In the genomic region with DNA sequence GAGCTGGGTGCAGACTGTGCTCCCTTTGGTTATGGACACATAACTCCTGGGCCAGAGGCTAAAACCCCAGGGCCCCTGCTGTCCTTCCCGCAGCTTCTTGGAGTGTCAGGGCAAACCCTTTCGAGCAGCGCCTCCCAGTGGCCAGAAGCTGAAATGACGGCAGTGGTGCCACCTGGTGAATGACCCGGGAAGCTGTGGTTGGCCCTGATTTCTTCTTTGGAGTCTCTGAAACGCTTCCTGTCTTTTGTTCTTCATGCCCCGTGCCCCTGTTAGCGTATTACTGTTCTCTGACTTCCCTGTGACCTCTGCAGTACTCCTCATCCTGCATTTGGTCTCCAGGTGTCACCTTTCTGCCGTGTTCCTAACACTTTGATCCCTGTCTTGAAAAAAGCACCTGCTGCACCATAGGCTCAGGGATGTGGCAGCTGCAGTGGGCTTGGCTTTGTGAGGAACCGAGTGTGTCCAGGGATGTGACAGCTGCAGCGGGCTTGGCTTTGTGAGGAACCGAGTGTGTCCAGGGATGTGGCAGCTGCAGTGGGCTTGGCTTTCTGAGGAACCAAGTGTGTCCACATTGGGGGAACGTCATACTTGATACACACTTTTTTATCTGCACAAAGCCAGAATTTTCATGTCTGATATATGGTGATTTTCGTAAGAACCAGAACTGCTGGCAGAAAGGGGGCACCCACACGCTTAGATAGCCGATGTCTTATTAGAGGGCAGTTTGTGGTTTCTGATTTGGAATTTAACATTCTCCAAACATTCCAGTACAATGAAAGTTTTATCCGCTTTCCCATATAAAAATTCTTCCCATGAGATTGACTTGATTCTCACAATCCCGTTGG, we compare ENCODE assay signal across 8 cellular contexts.
A peak's percentile ranks its signal among the peaks of the same experiment; 100 is the strongest.
DNase-seq lines count a peak whose midpoint lies in the region; ATAC-seq and TF ChIP-seq lines count a peak whose summit lies in the region.
"Not testable (repeated sequence)": the region's sequence is repeated elsewhere in the genome, so short reads cannot be mapped to it uniquely, and the experiment has no call there.

No MANE protein-coding gene starts in this region.

- not testable (repeated sequence) for H3K27me3 Mint-ChIP-seq in chondrocyte (ENCODE audit: low read depth); osteocyte (ENCODE audit: unreplicated experiment)

- TF ChIP-seq POLR2A in Peyer's patch (IDR thresholded peaks at IDR 0.05) = not testable (repeated sequence)

- not testable (repeated sequence) for H4K20me1 ChIP-seq in hepatocyte (ENCODE audit: insufficient read depth, poor library complexity, severe bottlenecking)

- H3K27ac ChIP-seq in Peyer's patch, hepatocyte, thoracic aorta: not testable (repeated sequence)

- H3K4me3 ChIP-seq in Jurkat, Clone E6-1 (ENCODE audit: low read length); Peyer's patch; hepatocyte; thoracic aorta: not testable (repeated sequence)

- H3K4me3 Mint-ChIP-seq in chondrocyte (ENCODE audit: unreplicated experiment); osteocyte (ENCODE audit: unreplicated experiment): not testable (repeated sequence)

- not testable (repeated sequence) for ATAC-seq in thoracic aorta (ENCODE audit: insufficient number of reproducible peaks, low FRiP score, low read depth)

- DNase-seq in COLO668 (lab: John Stamatoyannopoulos, UW; ENCODE audit: unreplicated experiment) = peak; percentile 50
- peak; percentile 52 for DNase-seq in Jurkat, Clone E6-1 (ENCODE audit: low read depth, low spot score)
- peak in 1 of 3 donors; percentile 52 for DNase-seq in Peyer's patch
- peak; percentile 25 for DNase-seq in activated CD8-positive, alpha-beta memory T cell treated with anti-CD3 and anti-CD28 coated beads, Interleukin-2, amount 50 U/mL, for 4 hours
- DNase-seq in chondrocyte (ENCODE audit: low spot score); hepatocyte (ENCODE audit: low spot score); osteocyte (ENCODE audit: extremely low spot score, unreplicated experiment); thoracic aorta (ENCODE audit: low spot score): not testable (repeated sequence)

- WGBS in hepatocyte (ENCODE audit: low lambda C conversion rate, missing lambda C conversion rate) = 54% methylated on average over 18 of the region's 18 CpGs

- H3K79me2 ChIP-seq in hepatocyte = not testable (repeated sequence)

- not testable (repeated sequence) for H3K27ac Mint-ChIP-seq in chondrocyte (ENCODE audit: unreplicated experiment); osteocyte (ENCODE audit: unreplicated experiment)

- H3K9me3 ChIP-seq in Peyer's patch; hepatocyte (ENCODE audit: low read depth); thoracic aorta: not testable (repeated sequence)

- TF ChIP-seq CTCF in Peyer's patch (IDR thresholded peaks at IDR 0.05) (peak in 5 of 6 experiments; percentile 13 to 84 (median 62)), chondrocyte (IDR thresholded peaks at IDR 0.05) (peak; percentile 83), hepatocyte (IDR thresholded peaks at IDR 0.05; ENCODE audit: poor library complexity) (peak; percentile 60), osteocyte (IDR thresholded peaks at IDR 0.05) (peak; percentile 71), thoracic aorta (IDR thresholded peaks at IDR 0.05) (peak; percentile 71)

- H3K27me3 ChIP-seq in Peyer's patch; hepatocyte; thoracic aorta (replicated peaks; ENCODE audit: insufficient read depth): not testable (repeated sequence)

- not testable (repeated sequence) for H3K9me2 ChIP-seq in hepatocyte (replicated peaks; ENCODE audit: insufficient read depth)

- not testable (repeated sequence) for H2AFZ ChIP-seq in hepatocyte

- not testable (repeated sequence) for H3K4me1 Mint-ChIP-seq in chondrocyte (ENCODE audit: low read depth); osteocyte (ENCODE audit: unreplicated experiment)

- peaks cover 0 to 18% (median 0%) of the 10 kb centered on the region in 3 donors for H3K36me3 ChIP-seq in Peyer's patch
- not testable (repeated sequence) for H3K36me3 ChIP-seq in hepatocyte (replicated peaks; ENCODE audit: insufficient read depth, low read depth); thoracic aorta

- not testable (repeated sequence) for H3K4me2 ChIP-seq in hepatocyte

- not testable (repeated sequence) for H3K4me1 ChIP-seq in Peyer's patch; hepatocyte (ENCODE audit: insufficient read depth); thoracic aorta (ENCODE audit: control insufficient read depth in 1 of 2, low read depth in 2 of 2)

- H3K36me3 Mint-ChIP-seq in chondrocyte (ENCODE audit: low read depth); osteocyte (ENCODE audit: unreplicated experiment): not testable (repeated sequence)

- not testable (repeated sequence) for H3K9me3 Mint-ChIP-seq in chondrocyte (ENCODE audit: low read depth); osteocyte (ENCODE audit: unreplicated experiment)
